1 cellular context compared by ENCODE assay signal in genomic region chr20:12318043-12318442, GRCh38.
TF ChIP-seq lines count a peak whose summit lies in the region.

No MANE protein-coding gene starts in this region.

TF ChIP-seq in GM23338, 12 proteins besides CTCF, POLR2A, EP300 and RAD21 (continued from another document):
- no peak for TF ChIP-seq POLR2AphosphoS5 (IDR thresholded peaks at IDR 0.05; ENCODE audit: low read depth)
- no peak for TF ChIP-seq EZH2 (IDR thresholded peaks at IDR 0.05; ENCODE audit: low read depth, unreplicated experiment)
